Comparison of ENCODE assay signal across 25 cellular contexts in the genomic region with DNA sequence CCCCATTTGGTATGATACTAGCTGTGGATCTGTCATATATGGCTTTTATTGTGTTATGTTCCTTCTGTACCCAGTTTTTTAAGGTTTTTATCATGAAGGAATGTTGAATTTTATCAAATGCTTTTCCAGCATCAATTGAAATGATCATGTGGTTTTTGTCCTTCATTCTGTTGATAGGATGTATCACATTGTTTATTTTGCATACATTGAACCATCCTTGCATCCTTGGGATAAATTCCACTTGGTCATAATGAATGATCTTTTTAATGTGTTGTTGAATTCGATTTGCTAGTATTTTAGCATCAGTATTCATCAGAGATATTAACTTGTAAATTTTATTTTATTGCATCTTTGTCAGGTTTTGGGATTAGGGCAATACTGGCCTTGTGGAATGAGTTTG.
"Had no signal": no experiment of that assay in that cellular context is flagged by ENCODE, and none has a peak within 500 bp of the region (broad histone marks: within the 10 kb centered on the region; RNA-seq: fewer than 3 reads in every experiment).

No MANE protein-coding gene starts in this region.

- ATAC-seq: left cardiac atrium; left lung; lower lobe of right lung; naive thymus-derived CD8-positive, alpha-beta T cell; pancreas; right cardiac atrium; sciatic nerve; upper lobe of right lung had no signal

- DNase-seq: hippocampal formation; kidney glomerular epithelial cell; left cardiac atrium; left lung; lower lobe of right lung; mammary epithelial cell; mesenchymal stem cell; naive thymus-derived CD8-positive, alpha-beta T cell; nucleus accumbens; pancreas; posterior cingulate gyrus; retina; right cardiac atrium; stimulated activated CD4-positive, alpha-beta T cell treated with anti-CD3 and anti-CD28 coated beads, Interleukin-12 subunit alpha, Interleukin-12 subunit beta, amount 100 ng/mL, for 4 hours; stimulated activated CD4-positive, alpha-beta T cell treated with anti-CD3 and anti-CD28 coated beads, Interleukin-15, amount 100 ng/mL, for 24 hours; stimulated activated CD4-positive, alpha-beta T cell treated with anti-CD3 and anti-CD28 coated beads, Interleukin-2, amount 100 ng/mL, for 24 hours; stimulated activated CD4-positive, alpha-beta T cell treated with anti-CD3 and anti-CD28 coated beads, Interleukin-4, amount 100 ng/mL, for 1 hour; stimulated activated naive CD4-positive, alpha-beta T cell; tibial artery; trophoblast cell; upper lobe of right lung had no signal

- H3K4me1 Mint-ChIP-seq: nephron had no signal

- H3K4me3 Mint-ChIP-seq: naive thymus-derived CD8-positive, alpha-beta T cell; nephron; neural crest cell; stimulated activated naive CD8-positive, alpha-beta T cell treated with anti-CD3 and anti-CD28 coated beads, Interleukin-15, Interleukin-2, amounts not matched to agents 100 ng/mL and 50 ng/mL, for 24 hours had no signal

- H3K27me3 Mint-ChIP-seq: naive thymus-derived CD8-positive, alpha-beta T cell; stimulated activated naive CD8-positive, alpha-beta T cell treated with anti-CD3 and anti-CD28 coated beads, Interleukin-15, Interleukin-2, amounts not matched to agents 100 ng/mL and 50 ng/mL, for 24 hours had no signal

- H3K27ac Mint-ChIP-seq: nephron; stimulated activated naive CD8-positive, alpha-beta T cell treated with anti-CD3 and anti-CD28 coated beads, Interleukin-15, Interleukin-2, amounts not matched to agents 100 ng/mL and 50 ng/mL, for 24 hours had no signal
